In the genomic region with DNA sequence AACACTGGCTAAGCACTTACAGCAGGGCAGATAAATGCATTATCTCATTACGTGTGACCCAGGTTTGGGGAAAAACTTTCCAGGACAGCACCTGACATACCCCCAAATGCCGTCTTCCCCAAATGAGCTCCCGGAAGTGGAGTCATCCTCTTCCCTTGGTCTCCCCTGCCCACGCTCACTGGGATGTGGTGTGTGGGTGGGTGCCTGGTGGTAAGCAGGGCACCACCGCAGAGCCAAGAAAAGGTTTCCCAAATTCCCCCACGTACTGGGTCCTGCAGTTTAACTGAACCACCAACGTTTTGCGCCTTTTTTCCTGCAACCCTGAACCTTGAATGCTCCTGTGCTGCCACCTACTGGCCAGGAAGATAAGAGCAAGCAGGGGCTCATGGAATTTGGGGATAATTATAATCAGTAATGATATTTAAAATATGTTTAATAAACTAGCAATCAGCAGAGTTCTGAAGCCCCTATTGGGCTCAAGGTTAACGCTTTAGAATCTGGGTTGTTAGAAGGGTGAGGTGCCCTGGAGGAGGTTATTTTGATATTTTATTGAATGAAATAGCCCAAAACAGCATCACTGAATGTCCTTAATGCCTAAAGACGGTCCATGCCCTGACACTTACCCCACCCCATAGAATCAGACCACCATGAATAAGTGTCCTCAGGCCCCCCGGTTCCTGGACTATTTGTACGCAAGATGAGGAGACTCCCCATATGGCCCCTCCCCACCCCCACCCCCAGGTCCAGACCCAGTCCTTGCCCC, we compare ENCODE assay signal across 8 cellular contexts. TPM values are rescaled to one million over a fixed set of nuclear protein-coding genes. Genes with fewer than 3 reads are reported as not detected.
DNase-seq lines count a peak whose midpoint lies in the region; ATAC-seq and TF ChIP-seq lines count a peak whose summit lies in the region.

No MANE protein-coding gene starts in this region.

- DNase-seq in ELR (ENCODE audit: low read depth) (peak; percentile 75), NCI-H1092 treated with DMSO at 0.1 percent for 48 hours (lab: John Stamatoyannopoulos, UW) (peak; percentile 29), T-helper 17 cell (peak; percentile 21 to 60 (median 32)), astrocyte of the cerebellum (ENCODE audit: low read depth) (peak; percentile 39), iPS-NIHi11 (ENCODE audit: low spot score) (peak; percentile 75), GF-D8 (lab: John Stamatoyannopoulos, UW) (no peak), HuH-7.5 (ENCODE audit: low spot score) (no peak)
- DNase-seq in stimulated activated CD4-positive, alpha-beta T cell treated with anti-CD3 and anti-CD28 coated beads, Interleukin-15, amount 100 ng/mL, for 48 hours (ENCODE audit: low read depth in 2 of 2) = peak; percentile 30 to 49

- peak overlapping the region; percentile 33 for H3K4me3 Mint-ChIP-seq in T-helper 17 cell

- no peaks in the 10 kb centered on the region for H3K9me3 ChIP-seq in T-helper 17 cell (ENCODE audit: control insufficient read depth, low read length, poor library complexity, severe bottlenecking)

- H3K36me3 Mint-ChIP-seq in T-helper 17 cell (ENCODE audit: low read depth) = peaks cover 2% of the 10 kb centered on the region

- ATAC-seq in T-helper 17 cell = peak; percentile 62

- peak; percentile 94 for TF ChIP-seq CTCF in astrocyte of the cerebellum (IDR thresholded peaks at IDR 0.05; ENCODE audit: low read depth, low read length, missing control alignments)

- H3K27me3 Mint-ChIP-seq in T-helper 17 cell = peaks cover 12% of the 10 kb centered on the region

- H3K27ac Mint-ChIP-seq in T-helper 17 cell = peak overlapping the region; percentile 16

- H3K4me3 ChIP-seq in astrocyte of the cerebellum (ENCODE audit: low read depth, low read length) = no peak overlapping the region

- in situ Hi-C loops in astrocyte of the cerebellum (cut with HindIII; ENCODE audit: low sequenced_read_pairs) = loop anchor here (25.0 kb wide), 1 partner anchor 640 kb away; the partner anchor contains the start of gene FMNL1

- H3K4me1 Mint-ChIP-seq in T-helper 17 cell = peaks cover 3% of the 10 kb centered on the region

RNA-seq across cellular contexts. Expression of gene SPPL2C, which starts 8.0 kb away (rescaled TPM):
- not detected for total RNA-seq in T-helper 17 cell

RNA-seq across cellular contexts. Expression of gene MAPT, which starts 41.6 kb away (rescaled TPM):
- total RNA-seq in T-helper 17 cell = 1 to 10 TPM; 1.2 to 2.3 TPM

Comparison
In these comparisons a context has a peak if more than half of its experiments do, and no peak if none do; other contexts are left out.
1. DNase-seq: peak in ELR (single experiment), NCI-H1092 treated with DMSO at 0.1 percent for 48 hours (single experiment), T-helper 17 cell (3 of 3), astrocyte of the cerebellum (single experiment), iPS-NIHi11 (single experiment) and stimulated activated CD4-positive, alpha-beta T cell treated with anti-CD3 and anti-CD28 coated beads, Interleukin-15, amount 100 ng/mL, for 48 hours (2 of 2); none in GF-D8 (single experiment) and HuH-7.5 (single experiment).